ENCODE assay signal across 28 cellular contexts in the genomic region with DNA sequence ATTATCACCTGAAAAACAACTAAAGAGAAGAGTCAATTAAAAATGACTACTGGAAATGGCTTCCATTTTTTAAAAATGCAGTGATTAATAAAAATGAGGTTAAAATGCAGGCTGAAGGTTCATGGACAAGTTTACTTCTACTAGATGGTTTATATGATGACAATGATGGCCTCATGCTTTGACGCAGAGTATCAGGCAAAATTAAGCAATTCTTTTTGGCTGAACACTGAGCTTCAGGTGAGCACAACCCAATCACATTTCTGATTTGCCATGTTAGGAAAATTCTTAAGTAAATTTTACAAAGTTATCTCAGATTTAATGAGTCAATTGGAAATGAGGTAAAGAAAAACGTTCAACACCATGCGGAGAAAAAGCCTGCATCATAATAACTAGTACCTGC. TPM values are rescaled to one million over a fixed set of nuclear protein-coding genes. Genes with fewer than 3 reads are reported as not detected.
"Had no signal": no experiment of that assay in that cellular context is flagged by ENCODE, and none has a peak within 500 bp of the region (broad histone marks: within the 10 kb centered on the region; RNA-seq: fewer than 3 reads in every experiment).

No MANE protein-coding gene starts in this region.

- H3K36me3 ChIP-seq: colonic mucosa, esophagus muscularis mucosa, esophagus squamous epithelium, gastrocnemius medialis, gastroesophageal sphincter, heart left ventricle, heart right ventricle had no signal

- FAIRE-seq: colon, endometrium, endothelial cell of umbilical vein, frontal cortex had no signal

- H3K4me1 ChIP-seq: colonic mucosa, esophagus muscularis mucosa, esophagus squamous epithelium, foreskin keratinocyte, gastrocnemius medialis, gastroesophageal sphincter, heart left ventricle, heart right ventricle had no signal

- H3K9me3 ChIP-seq: colonic mucosa, esophagus squamous epithelium, gastrocnemius medialis had no signal

- H3K27me3 ChIP-seq: colonic mucosa, dorsolateral prefrontal cortex, esophagus muscularis mucosa, esophagus squamous epithelium, gastrocnemius medialis, gastroesophageal sphincter, heart left ventricle, heart right ventricle had no signal

- ATAC-seq: effector memory CD8-positive, alpha-beta T cell; esophagus mucosa; foreskin keratinocyte; gastrocnemius medialis; gastroesophageal sphincter; heart left ventricle; heart right ventricle had no signal

- DNase-seq: colonic mucosa; cortex of kidney; dermis blood vessel endothelial cell; dorsolateral prefrontal cortex; effector CD4-positive, alpha-beta T cell; effector CD8-positive, alpha-beta T cell; effector memory CD4-positive, alpha-beta T cell; effector memory CD8-positive, alpha-beta T cell; endodermal cell; erythroblast; esophagus squamous epithelium; foreskin fibroblast; foreskin keratinocyte; foreskin melanocyte; gastrocnemius medialis; glutamatergic neuron; heart left ventricle; heart right ventricle had no signal

- H3K27ac ChIP-seq: colonic mucosa, coronary artery, dorsolateral prefrontal cortex, epithelial cell of prostate, esophagus muscularis mucosa, esophagus squamous epithelium, foreskin keratinocyte, gastrocnemius medialis, gastroesophageal sphincter, heart left ventricle, heart right ventricle had no signal

- H3K4me3 ChIP-seq: colonic mucosa, coronary artery, dorsolateral prefrontal cortex, esophagus muscularis mucosa, esophagus squamous epithelium, gastrocnemius medialis, gastroesophageal sphincter, heart left ventricle, heart right ventricle had no signal

RNA-seq across cellular contexts. Expression of a gene that starts 22.3 kb away (rescaled TPM):
- total RNA-seq: endothelial cell of umbilical vein, glomerular endothelial cell had no signal
- polyA plus RNA-seq: foreskin keratinocyte had no signal
